ENCODE assay signal across 10 cellular contexts in the genomic region with DNA sequence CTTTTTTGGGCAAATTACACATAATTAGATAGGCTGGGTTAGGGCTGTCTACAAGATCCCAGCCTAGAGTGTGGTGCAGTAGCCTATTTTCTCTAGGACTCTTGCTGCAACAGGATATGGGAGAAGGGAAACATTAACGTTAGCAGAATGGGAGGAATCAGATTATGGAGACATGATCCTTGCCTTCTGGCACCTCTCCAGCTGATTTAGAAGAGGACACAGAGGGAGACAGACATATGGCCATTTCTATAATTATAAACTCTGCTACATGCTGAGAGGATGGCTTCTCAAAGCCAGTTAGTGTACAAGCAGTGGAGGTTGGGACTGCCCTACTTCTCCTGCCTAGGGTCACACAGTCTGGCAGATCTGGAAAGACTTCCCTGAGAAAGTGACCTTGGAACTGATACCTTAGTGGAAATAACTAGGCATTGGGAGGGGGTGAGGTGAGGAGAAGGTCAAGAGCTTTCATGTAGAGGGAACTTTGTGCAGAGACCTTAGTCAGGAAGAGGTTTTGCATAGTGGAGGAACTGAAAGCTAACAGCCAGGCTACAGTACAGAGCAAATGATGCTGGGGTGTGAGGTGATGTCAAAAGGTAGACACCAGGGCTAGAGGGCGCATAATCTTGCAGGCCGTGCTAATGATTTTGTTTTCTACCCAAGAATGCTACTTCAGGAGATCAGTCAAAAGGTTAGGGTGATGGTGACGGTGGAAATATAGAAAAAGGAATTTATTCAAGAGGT. TPM values are rescaled to one million over a fixed set of nuclear protein-coding genes. Genes with fewer than 3 reads are reported as not detected.
DNase-seq lines count a peak whose midpoint lies in the region; ATAC-seq, FAIRE-seq and TF ChIP-seq lines count a peak whose summit lies in the region.
"Had no signal": no experiment of that assay in that cellular context is flagged by ENCODE, and none has a peak within 500 bp of the region (broad histone marks: within the 10 kb centered on the region; RNA-seq: fewer than 3 reads in every experiment).

No MANE protein-coding gene starts in this region.

- peak; percentile 89 for ATAC-seq in GM19467 (IDR thresholded peaks at IDR 0.05; ENCODE audit: unreplicated experiment)
- ATAC-seq in HG03342 (IDR thresholded peaks at IDR 0.05; ENCODE audit: unreplicated experiment) = peak; percentile 79

- no peak overlapping the region for H3K27ac Mint-ChIP-seq in brain
- H3K27ac Mint-ChIP-seq: activated naive CD8-positive, alpha-beta T cell treated with anti-CD3 and anti-CD28 coated beads, Interleukin-2, amount 10 ng/mL, durations not matched to agents 7 days and 5 days had no signal

- no peak overlapping the region for H3K4me3 ChIP-seq in brain microvascular endothelial cell (ENCODE audit: low read depth, low read length)

- H3K36me3 Mint-ChIP-seq in brain = no peaks in the 10 kb centered on the region
- H3K36me3 Mint-ChIP-seq: activated naive CD8-positive, alpha-beta T cell treated with anti-CD3 and anti-CD28 coated beads, Interleukin-2, amount 10 ng/mL, durations not matched to agents 7 days and 5 days had no signal

- no peak for FAIRE-seq in D721Med (lab: Jason Lieb, UNC)
- FAIRE-seq: islet of Langerhans had no signal

- in situ Hi-C loops in brain microvascular endothelial cell (cut with HindIII; ENCODE audit: low pct_ligation_motif_present, low sequenced_read_pairs) = no loop called here

- peak; percentile 78 for DNase-seq in GM10248 (ENCODE audit: extremely low spot score)
- DNase-seq in D721Med (ENCODE audit: insufficient read length, low spot score) = no peak
- DNase-seq in NCI-H2171 treated with DMSO at 0.1 percent for 48 hours (lab: John Stamatoyannopoulos, UW) = no peak
- no peak for DNase-seq in brain microvascular endothelial cell
- no peak for DNase-seq in SHP77 (lab: John Stamatoyannopoulos, UW)
- DNase-seq: activated naive CD8-positive, alpha-beta T cell treated with anti-CD3 and anti-CD28 coated beads, Interleukin-2, amount 10 ng/mL, durations not matched to agents 7 days and 5 days had no signal

- H3K4me3 Mint-ChIP-seq in brain = peak overlapping the region in 4 of 5 experiments; percentile 1 to 92 (median 86)

- peaks cover 20% of the 10 kb centered on the region for H3K4me1 Mint-ChIP-seq in brain

- peaks cover 10% of the 10 kb centered on the region for H3K27me3 ChIP-seq in brain microvascular endothelial cell (replicated peaks)

- no peaks in the 10 kb centered on the region for H3K36me3 ChIP-seq in brain microvascular endothelial cell (replicated peaks)

- CTCF ChIA-PET in GM10248 (lab: Yijun Ruan, JAX) = interaction anchor here (1.7 kb wide), 1 partner anchor 25 kb away, joined by 6 read pairs; no protein-coding TSS in a partner anchor

- H3K27ac ChIP-seq in brain microvascular endothelial cell = no peak overlapping the region

- peaks cover 0 to 3% (median 0%) of the 10 kb centered on the region in 5 experiments for H3K9me3 Mint-ChIP-seq in brain
- H3K9me3 Mint-ChIP-seq: activated naive CD8-positive, alpha-beta T cell treated with anti-CD3 and anti-CD28 coated beads, Interleukin-2, amount 10 ng/mL, durations not matched to agents 7 days and 5 days had no signal

- peaks cover 92% of the 10 kb centered on the region for H3K27me3 Mint-ChIP-seq in brain

- TF ChIP-seq CTCF in GM10248 (IDR thresholded peaks at IDR 0.05; ENCODE audit: control extremely low read depth, extremely low read depth, low read depth, missing control alignments) (no peak), brain (conservative IDR thresholded peaks at IDR 0.05) (no peak), D721Med (IDR thresholded peaks at IDR 0.05; ENCODE audit: insufficient read depth, missing control alignments) (no peak), brain microvascular endothelial cell (IDR thresholded peaks at IDR 0.05; ENCODE audit: low read depth, low read length, missing control alignments) (no peak)

- POLR2A ChIA-PET in GM10248 (lab: Yijun Ruan, JAX) = no interaction called here

RNA-seq across cellular contexts. Expression of a gene that starts 1.2 kb away (rescaled TPM):
- polyA plus RNA-seq in brain (ENCODE audit: insufficient read depth, low read depth, low replicate concordance) = 0.19 TPM
